In genomic region chr12:4899361-4899760, GRCh38 we compare ENCODE assay signal across 16 cellular contexts. TPM values are rescaled to one million over a fixed set of nuclear protein-coding genes. Genes with fewer than 3 reads are reported as not detected.
DNase-seq lines count a peak whose midpoint lies in the region; ATAC-seq and TF ChIP-seq lines count a peak whose summit lies in the region.
"Had no signal": no experiment of that assay in that cellular context is flagged by ENCODE, and none has a peak within 500 bp of the region (broad histone marks: within the 10 kb centered on the region; RNA-seq: fewer than 3 reads in every experiment).

No MANE protein-coding gene starts in this region.

- TF ChIP-seq CTCF in WERI-Rb-1 (IDR thresholded peaks at IDR 0.05; ENCODE audit: low read depth, low read length), result peak; percentile 50
- TF ChIP-seq CTCF in thyroid gland (IDR thresholded peaks at IDR 0.05), result peak in 4 of 6 experiments; percentile 5 to 62 (median 46)
- TF ChIP-seq CTCF in tibial artery (IDR thresholded peaks at IDR 0.05), result no peak

- no peak overlapping the region for H3K27ac ChIP-seq in WERI-Rb-1
- no peak overlapping the region for H3K27ac ChIP-seq in thyroid gland
- H3K27ac ChIP-seq in tibial artery, result no peak overlapping the region
- H3K27ac ChIP-seq: ovary had no signal

- H3K4me1 ChIP-seq in thyroid gland (no peaks in the 10 kb centered on the region), tibial artery (no peaks in the 10 kb centered on the region)

- ATAC-seq in GM19328 (IDR thresholded peaks at IDR 0.05; ENCODE audit: unreplicated experiment), result no peak
- ATAC-seq: activated naive CD8-positive, alpha-beta T cell treated with anti-CD3 and anti-CD28 coated beads, Interleukin-2, amount 50 U/mL, for 24 hours; left ventricle myocardium superior; stimulated activated memory B cell treated with anti-CD40 and anti-IgM and Interleukin-4, amounts not matched to agents 10 μg/mL and 1 μg/mL and 100 μg/mL, for 72 hours had no signal

- TF ChIP-seq POLR2A in thyroid gland (IDR thresholded peaks at IDR 0.05), result no peak
- TF ChIP-seq POLR2A in erythroblast (IDR thresholded peaks at IDR 0.05; ENCODE audit: low read length), result no peak

- H3K4me3 ChIP-seq in WERI-Rb-1 (ENCODE audit: low read depth, low read length) (no peak overlapping the region), thyroid gland (replicated peaks in 1 of 3) (no peak overlapping the region), tibial artery (no peak overlapping the region)
- H3K4me3 ChIP-seq: ovary had no signal

- no peaks in the 10 kb centered on the region for H3K27me3 ChIP-seq in WERI-Rb-1 (ENCODE audit: insufficient read depth, low read depth, severe bottlenecking)
- no peaks in the 10 kb centered on the region for H3K27me3 ChIP-seq in thyroid gland
- peaks cover 0 to 18% of the 10 kb centered on the region in 2 donors for H3K27me3 ChIP-seq in tibial artery
- H3K27me3 ChIP-seq: ovary had no signal

- intact Hi-C loops in thyroid gland (cut with DNase I), result no loop called here
- intact Hi-C loops in tibial artery (cut with DNase I; ENCODE audit: low total_unique reads), result no loop called here

- H3K36me3 ChIP-seq in WERI-Rb-1 (no peaks in the 10 kb centered on the region), thyroid gland (no peaks in the 10 kb centered on the region), tibial artery (no peaks in the 10 kb centered on the region)
- H3K36me3 ChIP-seq: ovary had no signal

- peak; percentile 23 for DNase-seq in NCI-H748 (lab: John Stamatoyannopoulos, UW; ENCODE audit: unreplicated experiment)
- no peak for DNase-seq in NCI-H748 treated with DMSO at 0.1 percent for 48 hours (lab: John Stamatoyannopoulos, UW)
- peak; percentile 36 for DNase-seq in NCI-H146 treated with DMSO at 0.1 percent for 48 hours (lab: John Stamatoyannopoulos, UW; ENCODE audit: unreplicated experiment)
- peak; percentile 13 for DNase-seq in WERI-Rb-1
- DNase-seq in thyroid gland, result peak; percentile 19 to 23
- DNase-seq in erythroblast (lab: John Stamatoyannopoulos, UW), result no peak
- no peak for DNase-seq in tibial artery
- DNase-seq: activated CD8-positive, alpha-beta memory T cell treated with anti-CD3 and anti-CD28 coated beads, Interleukin-2, amount 50 U/mL, for 48 hours; activated naive CD8-positive, alpha-beta T cell treated with anti-CD3 and anti-CD28 coated beads, Interleukin-2, amount 50 U/mL, for 24 hours; DMS79; glutamatergic neuron; KBM-7; left ventricle myocardium superior; ovary had no signal

- 48 to 49% methylated on average over 4 of the region's 4 CpGs for WGBS in thyroid gland, 2 donors

- H3K9me3 ChIP-seq in WERI-Rb-1 (ENCODE audit: severe bottlenecking) (no peaks in the 10 kb centered on the region), thyroid gland (no peaks in the 10 kb centered on the region), tibial artery (no peaks in the 10 kb centered on the region)
- H3K9me3 ChIP-seq: ovary had no signal

RNA-seq across cellular contexts. Expression of gene KCNA1, which starts 10.3 kb away (rescaled TPM):
- 1 to 10 TPM in 3 of 4 donors, under 1 TPM in 1; 0.27 to 3.9 (median 2.7) TPM for total RNA-seq in thyroid gland
- total RNA-seq: left ventricle myocardium superior had no signal

Comparison
In these comparisons a context has a peak if more than half of its experiments do, and no peak if none do; other contexts are left out.
1. DNase-seq: peak in NCI-H748 (single experiment), NCI-H146 treated with DMSO at 0.1 percent for 48 hours (single experiment), WERI-Rb-1 (single experiment) and thyroid gland (2 of 2); none in NCI-H748 treated with DMSO at 0.1 percent for 48 hours (single experiment), erythroblast (0 of 2) and tibial artery (0 of 2).
2. CTCF ChIP-seq: peak in WERI-Rb-1 (single experiment) and thyroid gland (4 of 6); none in tibial artery (0 of 2).